Comparison of ENCODE assay signal across 36 cellular contexts in genomic region chr3:38386992-38387750, GRCh38.
"Had no signal": no experiment of that assay in that cellular context is flagged by ENCODE, and none has a peak within 500 bp of the region (broad histone marks: within the 10 kb centered on the region; RNA-seq: fewer than 3 reads in every experiment).

No MANE protein-coding gene starts in this region.

- H3K4me1 ChIP-seq: adrenal gland, body of pancreas, breast epithelium had no signal

- H3K9me3 ChIP-seq: body of pancreas had no signal

- H3K4me1 Mint-ChIP-seq: activated B cell treated with CpG ODN at 0.5 μM for 24 hours; activated CD4-positive, alpha-beta T cell treated with anti-CD3 and anti-CD28 coated beads for 36 hours; activated CD4-positive, alpha-beta T cell treated with anti-CD3 and anti-CD28 coated beads, Interleukin-2, amount 10 ng/mL, durations not matched to agents 7 days and 5 days; activated naive CD8-positive, alpha-beta T cell treated with anti-CD3 and anti-CD28 coated beads for 36 hours; activated T-helper 17 cell treated with anti-CD3 and anti-CD28 coated beads, Interleukin-2, amount 50 U/mL, for 72 hours had no signal

- H3K27me3 ChIP-seq: adrenal gland, body of pancreas, brain microvascular endothelial cell, breast epithelium had no signal

- H3K27me3 Mint-ChIP-seq: activated B cell treated with CpG ODN at 0.5 μM for 24 hours; activated CD4-positive, alpha-beta T cell treated with anti-CD3 and anti-CD28 coated beads for 36 hours; activated CD4-positive, alpha-beta T cell treated with anti-CD3 and anti-CD28 coated beads, Interleukin-2, amount 10 ng/mL, durations not matched to agents 7 days and 5 days; activated CD8-positive, alpha-beta T cell treated with anti-CD3 and anti-CD28 coated beads for 36 hours; activated naive CD8-positive, alpha-beta T cell treated with anti-CD3 and anti-CD28 coated beads for 36 hours; activated T-helper 17 cell treated with anti-CD3 and anti-CD28 coated beads, Interleukin-2, amount 50 U/mL, for 72 hours had no signal

- H3K4me3 Mint-ChIP-seq: activated B cell treated with CpG ODN at 0.5 μM for 24 hours; activated CD4-positive, alpha-beta T cell treated with anti-CD3 and anti-CD28 coated beads for 36 hours; activated CD4-positive, alpha-beta T cell treated with anti-CD3 and anti-CD28 coated beads, Interleukin-2, amount 10 ng/mL, durations not matched to agents 7 days and 5 days; activated CD8-positive, alpha-beta T cell treated with anti-CD3 and anti-CD28 coated beads for 36 hours; activated naive CD4-positive, alpha-beta T cell treated with anti-CD3 and anti-CD28 coated beads for 36 hours; activated naive CD8-positive, alpha-beta T cell treated with anti-CD3 and anti-CD28 coated beads for 36 hours; activated T-cell treated with anti-CD3 and anti-CD28 coated beads, Interleukin-2, amount 50 U/mL, for 4 hours; activated T-cell treated with anti-CD3 and anti-CD28 coated beads, Interleukin-2, amount 50 U/mL, for 72 hours; activated T-helper 1 cell treated with anti-CD3 and anti-CD28 coated beads, Interleukin-12 subunit alpha, Interleukin-12 subunit beta, Interleukin-2, Interleukin-4 antibody, amounts not matched to agents 30 ng/mL and 10 ng/mL and 1 ng/mL, durations not matched to agents 14 hours and 24 hours and 36 hours; activated T-helper 17 cell treated with anti-CD3 and anti-CD28 coated beads, Interleukin-2, amount 50 U/mL, for 72 hours; T-helper 1 cell treated with Interleukin-12 subunit alpha and Interleukin-12 subunit beta and Interleukin-4 antibody, amounts not matched to agents 30 μg/mL and 1 μg/mL, for 36 hours; T-helper 2 cell treated with Interferon-gamma antibody and Interleukin-4, amounts not matched to agents 5 μg/mL and 100 μg/mL, for 36 hours had no signal

- FAIRE-seq: astrocyte, TTC549 had no signal

- H3K27ac Mint-ChIP-seq: activated B cell treated with CpG ODN at 0.5 μM for 24 hours; activated CD4-positive, alpha-beta T cell treated with anti-CD3 and anti-CD28 coated beads for 36 hours; activated CD4-positive, alpha-beta T cell treated with anti-CD3 and anti-CD28 coated beads, Interleukin-2, amount 10 ng/mL, durations not matched to agents 7 days and 5 days; activated CD8-positive, alpha-beta T cell treated with anti-CD3 and anti-CD28 coated beads for 36 hours; activated naive CD4-positive, alpha-beta T cell treated with anti-CD3 and anti-CD28 coated beads for 36 hours; activated naive CD4-positive, alpha-beta T cell treated with anti-CD3 and anti-CD28 coated beads, Interleukin-2, amount 50 U/mL, for 72 hours; activated naive CD8-positive, alpha-beta T cell treated with anti-CD3 and anti-CD28 coated beads for 36 hours; activated T-cell treated with anti-CD3 and anti-CD28 coated beads, Interleukin-2, amount 50 U/mL, for 72 hours; activated T-helper 1 cell treated with anti-CD3 and anti-CD28 coated beads, Interleukin-12 subunit alpha, Interleukin-12 subunit beta, Interleukin-2, Interleukin-4 antibody, amounts not matched to agents 30 ng/mL and 10 ng/mL and 1 ng/mL, durations not matched to agents 14 hours and 24 hours and 36 hours; activated T-helper 17 cell treated with anti-CD3 and anti-CD28 coated beads, Interleukin-2, amount 50 U/mL, for 72 hours; T-helper 1 cell treated with Interleukin-12 subunit alpha and Interleukin-12 subunit beta and Interleukin-4 antibody, amounts not matched to agents 30 μg/mL and 1 μg/mL, for 36 hours; T-helper 2 cell treated with Interferon-gamma antibody and Interleukin-4, amounts not matched to agents 5 μg/mL and 100 μg/mL, for 36 hours had no signal

- DNase-seq: activated B cell treated with CpG ODN at 0.5 μM for 24 hours; activated CD4-positive, alpha-beta T cell treated with anti-CD3 and anti-CD28 coated beads for 36 hours; activated CD4-positive, alpha-beta T cell treated with anti-CD3 and anti-CD28 coated beads for 48 hours; activated CD4-positive, alpha-beta T cell treated with anti-CD3 and anti-CD28 coated beads, Interleukin-2, amount 10 ng/mL, durations not matched to agents 7 days and 5 days; activated CD4-positive, alpha-beta T cell treated with anti-CD3 and anti-CD28 coated beads, Interleukin-2, amount 50 U/mL, for 48 hours; activated CD4-positive, CD25-positive, alpha-beta regulatory T cell treated with anti-CD3 and anti-CD28 coated beads, Interleukin-2, amount 50 U/mL, for 72 hours; activated CD8-positive, alpha-beta memory T cell treated with anti-CD3 and anti-CD28 coated beads, Interleukin-2, amount 50 U/mL, for 4 hours; activated CD8-positive, alpha-beta T cell treated with anti-CD3 and anti-CD28 coated beads for 36 hours; activated effector memory CD4-positive, alpha-beta T cell treated with anti-CD3 and anti-CD28 coated beads, Interleukin-2, amount 50 U/mL, for 16 hours; activated gamma-delta T cell treated with Interleukin-2 at 50 U/mL for 16 hours; activated naive CD4-positive, alpha-beta T cell; activated naive CD4-positive, alpha-beta T cell treated with anti-CD3 and anti-CD28 coated beads for 36 hours; activated naive CD4-positive, alpha-beta T cell treated with anti-CD3 and anti-CD28 coated beads, Interleukin-2, amount 50 U/mL, for 16 hours; activated naive CD8-positive, alpha-beta T cell treated with anti-CD3 and anti-CD28 coated beads for 36 hours; activated T-cell treated with anti-CD3 and anti-CD28 coated beads for 4 hours; activated T-cell treated with anti-CD3 and anti-CD28 coated beads, Interleukin-2, amount 50 U/mL, for 1 hour; activated T-cell treated with anti-CD3 and anti-CD28 coated beads, Interleukin-2, amount 50 U/mL, for 4 hours; activated T-cell treated with anti-CD3 and anti-CD28 coated beads, Interleukin-2, amount 50 U/mL, for 72 hours; adrenal gland; amniotic stem cell; aorta; body of pancreas; brain microvascular endothelial cell; central memory CD4-positive, alpha-beta T cell; T-helper 1 cell; T-helper 2 cell; T-helper 9 cell had no signal

- H3K4me3 ChIP-seq: adrenal gland, body of pancreas, breast epithelium had no signal

- ATAC-seq: activated CD4-positive, alpha-beta T cell treated with anti-CD3 and anti-CD28 coated beads for 36 hours; activated CD8-positive, alpha-beta T cell treated with anti-CD3 and anti-CD28 coated beads for 36 hours; activated naive CD4-positive, alpha-beta T cell treated with anti-CD3 and anti-CD28 coated beads, Interleukin-2, amount 50 U/mL, for 72 hours; activated T-cell treated with anti-CD3 and anti-CD28 coated beads, Interleukin-2, amount 50 U/mL, for 4 hours; activated T-cell treated with anti-CD3 and anti-CD28 coated beads, Interleukin-2, amount 50 U/mL, for 72 hours; activated T-helper 17 cell treated with anti-CD3 and anti-CD28 coated beads, Interleukin-2, amount 50 U/mL, for 72 hours; body of pancreas had no signal

- H3K27ac ChIP-seq: adrenal gland, body of pancreas, brain microvascular endothelial cell, breast epithelium, VCaP had no signal

- H3K36me3 ChIP-seq: adrenal gland, brain microvascular endothelial cell, breast epithelium had no signal
